9 cellular contexts compared by ENCODE assay signal in genomic region chr14:61608245-61609142, GRCh38.
A peak's percentile ranks its signal among the peaks of the same experiment; 100 is the strongest.
DNase-seq lines count a peak whose midpoint lies in the region; ATAC-seq and TF ChIP-seq lines count a peak whose summit lies in the region.
"Had no signal": no experiment of that assay in that cellular context is flagged by ENCODE, and none has a peak within 500 bp of the region (broad histone marks: within the 10 kb centered on the region; RNA-seq: fewer than 3 reads in every experiment).

No MANE protein-coding gene starts in this region.

- H3K4me3 Mint-ChIP-seq in mesothelial cell of epicardium = no peak overlapping the region

- no peaks in the 10 kb centered on the region for H3K27me3 ChIP-seq in BLaER1 treated with 17β-estradiol and CSF1 and Interleukin-3, amounts not matched to agents 10 nM and 100 nM

- peaks cover 51% of the 10 kb centered on the region for H3K4me1 Mint-ChIP-seq in mesothelial cell of epicardium

- H3K27ac Mint-ChIP-seq in mesothelial cell of epicardium = peak overlapping the region; percentile 62

- peak overlapping the region in 1 of 11 experiments; percentile 25; a peak in 2 of 22 replicates for H3K9ac ChIP-seq in BLaER1 treated with 17β-estradiol and CSF1 and Interleukin-3, amounts not matched to agents 10 nM and 100 nM

- H3K9me3 Mint-ChIP-seq in mesothelial cell of epicardium = no peaks in the 10 kb centered on the region

- peak overlapping the region in 7 of 11 experiments; percentile 2 to 63 (median 54); a peak in 13 of 22 replicates for H3K27ac ChIP-seq in BLaER1 treated with 17β-estradiol and CSF1 and Interleukin-3, amounts not matched to agents 10 nM and 100 nM

- no peak for ATAC-seq in GM21717 (IDR thresholded peaks at IDR 0.05; ENCODE audit: unreplicated experiment)

- DNase-seq in NCI-H2081 (lab: John Stamatoyannopoulos, UW) (peak; percentile 87 to 97), choroid plexus epithelial cell (ENCODE audit: low read depth) (peak; percentile 48), mesothelial cell of epicardium (ENCODE audit: low spot score in 2 of 2, unreplicated experiment in 2 of 2) (no peak), MV-4-11 (lab: John Stamatoyannopoulos, UW) (no peak)
- no peak for DNase-seq in effector CD8-positive, alpha-beta T cell (lab: John Stamatoyannopoulos, UW)
- no peak for DNase-seq in activated CD8-positive, alpha-beta memory T cell treated with anti-CD3 and anti-CD28 coated beads, Interleukin-2, amount 50 U/mL, for 48 hours
- DNase-seq: T-helper 9 cell had no signal

- no peak overlapping the region for H3K4me3 ChIP-seq in BLaER1 treated with 17β-estradiol and CSF1 and Interleukin-3, amounts not matched to agents 10 nM and 100 nM
- H3K4me3 ChIP-seq in choroid plexus epithelial cell (ENCODE audit: low read depth, low read length) = no peak overlapping the region

- H3K36me3 Mint-ChIP-seq in mesothelial cell of epicardium = no peaks in the 10 kb centered on the region

- no peaks in the 10 kb centered on the region for H3K36me3 ChIP-seq in BLaER1 treated with 17β-estradiol and CSF1 and Interleukin-3, amounts not matched to agents 10 nM and 100 nM

- no peak for TF ChIP-seq CTCF in choroid plexus epithelial cell (conservative IDR thresholded peaks at IDR 0.05; ENCODE audit: low read depth, low read length)
- TF ChIP-seq CTCF in mesothelial cell of epicardium (IDR thresholded peaks at IDR 0.05; ENCODE audit: unreplicated experiment) = no peak

- H3K27me3 Mint-ChIP-seq in mesothelial cell of epicardium (ENCODE audit: low read depth) = no peaks in the 10 kb centered on the region

- peaks cover 37 to 64% (median 58%) of the 10 kb centered on the region in 10 experiments for H3K4me1 ChIP-seq in BLaER1 treated with 17β-estradiol and CSF1 and Interleukin-3, amounts not matched to agents 10 nM and 100 nM

- H4K20me1 ChIP-seq in BLaER1 treated with 17β-estradiol and CSF1 and Interleukin-3, amounts not matched to agents 10 nM and 100 nM = no peaks in the 10 kb centered on the region

- H3K4me2 ChIP-seq in BLaER1 treated with 17β-estradiol and CSF1 and Interleukin-3, amounts not matched to agents 10 nM and 100 nM = peak overlapping the region; percentile 39 to 72 (median 61)

- peaks cover 5 to 27% (median 12%) of the 10 kb centered on the region in 11 experiments; a peak in 16 of 22 replicates for H3K9me3 ChIP-seq in BLaER1 treated with 17β-estradiol and CSF1 and Interleukin-3, amounts not matched to agents 10 nM and 100 nM (replicated peaks in 1 of 11)

Comparison
In these comparisons a context has a peak if more than half of its experiments do, and no peak if none do; other contexts are left out.
1. DNase-seq: peak in NCI-H2081 (2 of 2) and choroid plexus epithelial cell (single experiment); none in mesothelial cell of epicardium (0 of 2), effector CD8-positive, alpha-beta T cell (single experiment), activated CD8-positive, alpha-beta memory T cell treated with anti-CD3 and anti-CD28 coated beads, Interleukin-2, amount 50 U/mL, for 48 hours (single experiment) and MV-4-11 (single experiment).